ENCODE assay signal across 8 cellular contexts in genomic region chr3:126679318-126679751, GRCh38. TPM values are rescaled to one million over a fixed set of nuclear protein-coding genes. Genes with fewer than 3 reads are reported as not detected.
DNase-seq lines count a peak whose midpoint lies in the region; FAIRE-seq and TF ChIP-seq lines count a peak whose summit lies in the region.

No MANE protein-coding gene starts in this region.

- in situ Hi-C loops in SK-MEL-5 (cut with HindIII; ENCODE audit: low pct_unique_long_range_greater_than_20kb, low sequenced_read_pairs): no loop called here

- no peak for FAIRE-seq in frontal cortex (lab: Jason Lieb, UNC)

- H3K27ac ChIP-seq in osteoblast (ENCODE audit: low read depth, low read length) (no peak overlapping the region), testis (no peak overlapping the region)

- H4K20me1 ChIP-seq in osteoblast (ENCODE audit: insufficient read depth, low read length): no peaks in the 10 kb centered on the region

- POLR2A ChIA-PET in GM10248 (lab: Yijun Ruan, JAX): no interaction called here

- H3K9me3 ChIP-seq in osteoblast (ENCODE audit: low read depth, low read length) (no peaks in the 10 kb centered on the region), testis (no peaks in the 10 kb centered on the region)

- peaks cover 50% of the 10 kb centered on the region for H3K27me3 ChIP-seq in osteoblast (ENCODE audit: insufficient read depth, low read length)
- H3K27me3 ChIP-seq in testis: no peaks in the 10 kb centered on the region

- DNase-seq in GM10248 (ENCODE audit: extremely low spot score) (peak; percentile 85), M059J (ENCODE audit: low read depth) (peak; percentile 72), SK-MEL-5 (ENCODE audit: low read depth, low spot score) (peak; percentile 79), activated gamma-delta T cell treated with Interleukin-2 at 50 U/mL for 16 hours (peak; percentile 80), frontal cortex (ENCODE audit: low spot score in 2 of 2) (peak; percentile 45 to 80), osteoblast (ENCODE audit: insufficient read length, low spot score, missing footprints) (peak; percentile 95), testis (peak; percentile 94), NCI-H1048 (lab: John Stamatoyannopoulos, UW) (no peak)

- peaks cover 16% of the 10 kb centered on the region for H3K4me1 ChIP-seq in osteoblast (ENCODE audit: insufficient read depth, low read length)
- H3K4me1 ChIP-seq in testis: peaks cover 29% of the 10 kb centered on the region

- CTCF ChIA-PET in GM10248 (lab: Yijun Ruan, JAX): interaction anchor here (0.8 to 4.8 kb wide), 29 partner anchors 8 to 885 kb away, joined by 3 to 51 read pairs (median 4); no protein-coding TSS in a partner anchor

- 1% methylated on average over 9 to 20 of the region's 20 CpGs for whole genome bisulfite sequencing in testis, 2 donors

- H3K4me2 ChIP-seq in osteoblast (ENCODE audit: insufficient read depth, low read length): peak overlapping the region; percentile 77

- TF ChIP-seq POLR2A in testis (IDR thresholded peaks at IDR 0.05): no peak

- H3K36me3 ChIP-seq in osteoblast (ENCODE audit: insufficient read depth, low read length): no peaks in the 10 kb centered on the region
- no peaks in the 10 kb centered on the region for H3K36me3 ChIP-seq in testis (ENCODE audit: low read depth, missing control alignments)

- TF ChIP-seq CTCF in GM10248 (IDR thresholded peaks at IDR 0.05; ENCODE audit: control extremely low read depth, extremely low read depth, low read depth, missing control alignments): peak; percentile 96
- TF ChIP-seq CTCF in osteoblast (IDR thresholded peaks at IDR 0.05; ENCODE audit: extremely low read depth, low read depth, low read length): peak; percentile 87
- peak; percentile 92 to 99 (median 94) for TF ChIP-seq CTCF in testis (IDR thresholded peaks at IDR 0.05)

- intact Hi-C loops in testis (cut with DNase I; ENCODE audit: low total_unique reads): loop anchor here (10.0 kb wide), 3 partner anchors 305 to 865 kb away; partner anchors contain the start of gene PLXNA1

- H2AFZ ChIP-seq in osteoblast (ENCODE audit: low read length): peak overlapping the region; percentile 80

- no peaks in the 10 kb centered on the region for H3K79me2 ChIP-seq in osteoblast (ENCODE audit: insufficient read depth, low read length)

- H3K4me3 ChIP-seq in osteoblast (ENCODE audit: insufficient read depth, low read length): peak overlapping the region; percentile 60
- peak overlapping the region in 1 of 2 donors; percentile 32 for H3K4me3 ChIP-seq in testis

RNA-seq across cellular contexts. Expression of gene TXNRD3, which starts 24.4 kb away (rescaled TPM):
- 4.0 and 7.8 TPM in 2 replicates for total RNA-seq in M059J (2014; rRNA removed; shearing (Covaris generic))
- total RNA-seq in SK-MEL-5 (2014; rRNA removed; shearing (Covaris generic)): 9.4 and 10.7 TPM in 2 replicates
- polyA plus RNA-seq in SK-MEL-5 (2015; cell fraction: cytosol; rRNA removed): 7.4 and 8.3 TPM in 2 replicates
- 32.1 and 35.8 TPM in 2 replicates for polyA plus RNA-seq in SK-MEL-5 (2015; cell fraction: nucleus; rRNA removed)
- total RNA-seq in frontal cortex (19.2 TPM), osteoblast (18.1 and 20.3 TPM in 2 replicates), testis (10 to 100 TPM; 25.7 to 34.3 TPM)
- 67.9 TPM for polyA plus RNA-seq in testis (ENCODE audit: insufficient read depth, low read depth, low replicate concordance)

RNA-seq across cellular contexts. Expression of gene CHCHD6, which starts 24.7 kb away (rescaled TPM):
- 18.7 and 18.8 TPM in 2 replicates for total RNA-seq in M059J (2014; rRNA removed; shearing (Covaris generic))
- total RNA-seq in SK-MEL-5 (2014; rRNA removed; shearing (Covaris generic)): 104 and 106 TPM in 2 replicates
- polyA plus RNA-seq in SK-MEL-5 (2015; cell fraction: cytosol; rRNA removed): 80.6 and 89.1 TPM in 2 replicates
- polyA plus RNA-seq in SK-MEL-5 (2015; cell fraction: nucleus; rRNA removed): 34.7 and 43.2 TPM in 2 replicates
- 33.8 TPM for total RNA-seq in frontal cortex
- 10.9 and 13.0 TPM in 2 replicates for total RNA-seq in osteoblast
- 10 to 100 TPM; 47.6 to 49.9 TPM for total RNA-seq in testis
- polyA plus RNA-seq in testis (ENCODE audit: insufficient read depth, low read depth, low replicate concordance): 84.6 TPM
